18 cellular contexts compared by ENCODE assay signal in the genomic region with DNA sequence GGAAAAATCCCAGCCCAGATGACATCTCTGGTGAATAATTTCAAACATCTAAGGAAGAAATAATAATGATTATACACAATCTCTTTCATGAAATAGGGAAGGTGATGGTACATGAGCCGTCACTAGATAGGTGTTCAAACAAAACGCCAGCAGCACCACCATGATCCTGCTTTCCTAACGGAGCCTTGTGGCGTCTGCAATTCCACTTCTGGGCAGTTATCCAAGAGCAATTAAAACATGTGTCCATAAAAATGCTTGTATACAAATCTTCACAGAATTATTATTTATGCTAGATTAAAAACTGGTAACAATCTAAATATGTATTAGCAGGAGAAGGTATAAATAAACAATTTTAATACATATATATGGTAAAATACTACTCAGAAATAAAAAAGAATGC. TPM values are rescaled to one million over a fixed set of nuclear protein-coding genes. Genes with fewer than 3 reads are reported as not detected.
"Had no signal": no experiment of that assay in that cellular context is flagged by ENCODE, and none has a peak within 500 bp of the region (broad histone marks: within the 10 kb centered on the region; RNA-seq: fewer than 3 reads in every experiment).

No MANE protein-coding gene starts in this region.

- DNase-seq: activated CD4-positive, alpha-beta T cell treated with anti-CD3 and anti-CD28 coated beads for 1 hour; activated CD8-positive, alpha-beta memory T cell treated with anti-CD3 and anti-CD28 coated beads for 24 hours; activated gamma-delta T cell; adrenal gland; dermis blood vessel endothelial cell; effector memory CD4-positive, alpha-beta T cell; esophagus squamous epithelium; foreskin keratinocyte; hypothalamus; stimulated activated naive CD8-positive, alpha-beta T cell treated with anti-CD3 and anti-CD28 coated beads, Interleukin-15, Interleukin-2, amounts not matched to agents 100 U/mL and 50 U/mL, for 24 hours; substantia nigra; T-helper 17 cell; WERI-Rb-1 had no signal

- H3K36me3 ChIP-seq: adrenal gland, cardiac muscle cell, esophagus squamous epithelium, tibial nerve, WERI-Rb-1 had no signal

- H3K27ac ChIP-seq: adrenal gland, cardiac muscle cell, esophagus squamous epithelium, foreskin keratinocyte, tibial nerve, WERI-Rb-1 had no signal

- H3K4me3 ChIP-seq: adrenal gland, cardiac muscle cell, esophagus squamous epithelium, tibial nerve had no signal

- H3K9me3 ChIP-seq: esophagus squamous epithelium had no signal

- ATAC-seq: foreskin keratinocyte; left lobe of liver; stimulated activated naive CD8-positive, alpha-beta T cell treated with anti-CD3 and anti-CD28 coated beads, Interleukin-15, Interleukin-2, amounts not matched to agents 100 U/mL and 50 U/mL, for 24 hours; T-helper 17 cell had no signal

- H3K27me3 ChIP-seq: cardiac muscle cell, foreskin keratinocyte, tibial nerve had no signal

RNA-seq across cellular contexts. Expression of gene RTP4, which starts 33.7 kb away (rescaled TPM):
- total RNA-seq: cardiac muscle cell, chondrocyte, neural crest cell had no signal
